In the genomic region with DNA sequence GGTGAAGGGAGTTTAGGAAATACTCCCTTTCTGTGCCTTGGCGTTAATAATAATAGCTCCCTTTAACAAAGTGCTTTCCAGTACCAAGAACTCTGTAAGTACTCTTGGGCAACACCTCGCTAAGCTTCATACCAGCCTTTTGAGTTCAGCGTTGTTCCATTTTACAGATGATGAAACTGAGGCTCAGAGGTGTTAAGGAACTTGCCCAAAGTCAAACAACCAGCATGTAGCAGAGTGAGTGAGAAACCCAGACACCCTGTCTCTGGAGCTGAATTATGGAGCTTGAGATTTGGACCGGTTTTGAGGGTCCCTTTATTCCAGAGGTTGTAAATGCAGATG, we compare ENCODE assay signal across 2 cellular contexts.
TF ChIP-seq lines count a peak whose summit lies in the region.

No MANE protein-coding gene starts in this region.

TF ChIP-seq in A549, 52 proteins besides CTCF, POLR2A, EP300 and RAD21 (continued from another document):
- TF ChIP-seq KDM1A (IDR thresholded peaks at IDR 0.05; ENCODE audit: low read depth): peak; percentile 96
- peak; percentile 56; the same call in 1 of the 2 replicates for TF ChIP-seq RCOR1 (IDR thresholded peaks at IDR 0.05; ENCODE audit: low read depth, low read length)
- TF ChIP-seq HMGXB4 (CRISPR knock-in tag; IDR thresholded peaks at IDR 0.05; ENCODE audit: borderline replicate concordance): no peak
- TF ChIP-seq CHD4 (IDR thresholded peaks at IDR 0.05; ENCODE audit: borderline replicate concordance): 0 out of 2 replicates have a peak, but pooled peaks have one; percentile 52
- peak; percentile 89 for TF ChIP-seq HDAC2 (IDR thresholded peaks at IDR 0.05)
TF ChIP-seq in A549: peak in this region for 4.

TF ChIP-seq in IMR-90, 13 proteins besides CTCF, POLR2A, EP300 and RAD21 (continued from another document):
- peak; percentile 67 for TF ChIP-seq RCOR1 (IDR thresholded peaks at IDR 0.05; ENCODE audit: insufficient replicate concordance, low read length)
